In the genomic region with DNA sequence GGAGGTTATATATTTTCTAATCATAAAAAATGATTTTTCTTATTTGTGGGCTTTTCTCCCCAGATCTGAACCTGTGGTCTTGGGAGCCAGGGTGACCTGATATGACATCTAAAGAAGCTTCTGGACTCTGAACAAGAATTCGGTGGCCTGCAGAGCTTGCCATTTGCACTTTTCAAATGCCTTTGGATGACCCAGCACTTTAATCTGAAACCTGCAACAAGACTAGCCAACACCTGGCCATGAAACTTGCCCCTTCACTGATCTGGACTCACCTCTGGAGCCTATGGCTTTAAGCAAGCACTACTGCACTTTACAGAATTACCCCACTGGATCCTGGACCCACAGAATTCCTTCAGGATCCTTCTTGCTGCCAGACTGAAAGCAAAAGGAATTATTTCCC, we compare ENCODE assay signal across 25 cellular contexts. TPM values are rescaled to one million over a fixed set of nuclear protein-coding genes. Genes with fewer than 3 reads are reported as not detected.
"Had no signal": no experiment of that assay in that cellular context is flagged by ENCODE, and none has a peak within 500 bp of the region (broad histone marks: within the 10 kb centered on the region; RNA-seq: fewer than 3 reads in every experiment).

No MANE protein-coding gene starts in this region.

- H2AFZ ChIP-seq: hepatocyte, parathyroid adenoma had no signal

- FAIRE-seq: kidney had no signal

- H3K9me3 ChIP-seq: gastroesophageal sphincter, mucosa of descending colon, prostate gland, thoracic aorta, transverse colon, vagina had no signal

- H3K27ac ChIP-seq: coronary artery, gastroesophageal sphincter, heart left ventricle, hepatocyte, parathyroid adenoma, prostate gland, skin epidermis, spleen, thoracic aorta, transverse colon, vagina had no signal

- H3K4me3 Mint-ChIP-seq: memory B cell; mesothelial cell of epicardium; naive B cell; natural killer cell treated with Interleukin-12 subunit alpha and Interleukin-12 subunit beta and Interleukin-15 and Interleukin-18, amount 100 ng/mL, for 72 hours; neural crest cell; stimulated activated memory B cell treated with anti-CD40 and anti-IgM and Interleukin-4, amounts not matched to agents 10 μg/mL and 1 μg/mL and 100 μg/mL, for 72 hours had no signal

- H3K4me1 Mint-ChIP-seq: mesothelial cell of epicardium had no signal

- ATAC-seq: gastroesophageal sphincter; left lobe of liver; mucosa of descending colon; stimulated activated memory B cell treated with anti-CD40 and anti-IgM and Interleukin-4, amounts not matched to agents 10 μg/mL and 1 μg/mL and 100 μg/mL, for 72 hours had no signal

- DNase-seq: foreskin fibroblast; heart left ventricle; kidney; mucosa of descending colon; naive B cell; right cardiac atrium; spleen; stimulated activated CD4-positive, alpha-beta T cell treated with anti-CD3 and anti-CD28 coated beads, Interleukin-4, amount 100 ng/mL, for 4 hours; stimulated activated naive CD8-positive, alpha-beta T cell treated with anti-CD3 and anti-CD28 coated beads, Interleukin-15, Interleukin-2, amounts not matched to agents 100 U/mL and 50 U/mL, for 24 hours; transverse colon had no signal

- H3K27me3 ChIP-seq: gastroesophageal sphincter, heart left ventricle, hepatocyte, spleen, transverse colon, vagina had no signal

- H3K4me2 ChIP-seq: hepatocyte had no signal

- H3K36me3 Mint-ChIP-seq: mesothelial cell of epicardium; natural killer cell treated with Interleukin-12 subunit alpha and Interleukin-12 subunit beta and Interleukin-15 and Interleukin-18, amount 100 ng/mL, for 72 hours had no signal

- H3K4me3 ChIP-seq: coronary artery, gastroesophageal sphincter, heart left ventricle, hepatocyte, lung, mucosa of descending colon, prostate gland, skin epidermis, spleen, thoracic aorta, transverse colon, vagina had no signal

- H3K27ac Mint-ChIP-seq: memory B cell; mesothelial cell of epicardium; naive B cell; natural killer cell treated with Interleukin-12 subunit alpha and Interleukin-12 subunit beta and Interleukin-15 and Interleukin-18, amount 100 ng/mL, for 72 hours; stimulated activated memory B cell treated with anti-CD40 and anti-IgM and Interleukin-4, amounts not matched to agents 10 μg/mL and 1 μg/mL and 100 μg/mL, for 72 hours had no signal

- H3K9ac ChIP-seq: parathyroid adenoma had no signal

- H3K9me3 Mint-ChIP-seq: memory B cell; mesothelial cell of epicardium; natural killer cell treated with Interleukin-12 subunit alpha and Interleukin-12 subunit beta and Interleukin-15 and Interleukin-18, amount 100 ng/mL, for 72 hours; stimulated activated memory B cell treated with anti-CD40 and anti-IgM and Interleukin-4, amounts not matched to agents 10 μg/mL and 1 μg/mL and 100 μg/mL, for 72 hours had no signal

- H3K27me3 Mint-ChIP-seq: memory B cell; naive B cell; natural killer cell treated with Interleukin-12 subunit alpha and Interleukin-12 subunit beta and Interleukin-15 and Interleukin-18, amount 100 ng/mL, for 72 hours; stimulated activated memory B cell treated with anti-CD40 and anti-IgM and Interleukin-4, amounts not matched to agents 10 μg/mL and 1 μg/mL and 100 μg/mL, for 72 hours had no signal

- H3K36me3 ChIP-seq: gastroesophageal sphincter, prostate gland, thoracic aorta, transverse colon, vagina had no signal

- H3K4me1 ChIP-seq: gastroesophageal sphincter, prostate gland, transverse colon, vagina had no signal

RNA-seq across cellular contexts. Expression of a gene that starts 59.6 kb away (rescaled TPM):
- total RNA-seq: hepatocyte, mesothelial cell of epicardium, neural crest cell had no signal
- polyA plus RNA-seq: hepatocyte had no signal
